ENCODE assay signal across 28 cellular contexts in genomic region chr16:52296070-52296469, GRCh38.
"Had no signal": no experiment of that assay in that cellular context is flagged by ENCODE, and none has a peak within 500 bp of the region (broad histone marks: within the 10 kb centered on the region; RNA-seq: fewer than 3 reads in every experiment).

No MANE protein-coding gene starts in this region.

- H3K27me3 ChIP-seq: brain microvascular endothelial cell, esophagus squamous epithelium, gastroesophageal sphincter, heart right ventricle had no signal

- H3K4me3 ChIP-seq: esophagus squamous epithelium, gastroesophageal sphincter, heart right ventricle had no signal

- DNase-seq: activated B cell treated with CpG ODN at 0.5 μM for 24 hours; activated CD4-positive, alpha-beta T cell treated with anti-CD3 and anti-CD28 coated beads for 48 hours; activated CD4-positive, alpha-beta T cell treated with anti-CD3 and anti-CD28 coated beads, Interleukin-2, amount 50 U/mL, for 1 hour; activated CD4-positive, alpha-beta T cell treated with anti-CD3 and anti-CD28 coated beads, Interleukin-2, amount 50 U/mL, for 48 hours; activated CD8-positive, alpha-beta memory T cell treated with anti-CD3 and anti-CD28 coated beads for 24 hours; activated CD8-positive, alpha-beta T cell treated with anti-CD3 and anti-CD28 coated beads for 36 hours; activated effector memory CD4-positive, alpha-beta T cell treated with Interleukin-2 at 50 U/mL for 16 hours; activated gamma-delta T cell treated with Interleukin-2 at 50 U/mL for 16 hours; activated naive CD4-positive, alpha-beta T cell treated with anti-CD3 and anti-CD28 coated beads, Interleukin-2, amount 50 U/mL, for 16 hours; activated naive CD4-positive, alpha-beta T cell treated with Interleukin-2 at 50 U/mL for 16 hours; activated T-cell treated with anti-CD3 and anti-CD28 coated beads, Interleukin-2, amount 50 U/mL, for 4 hours; amniotic stem cell; anterior cingulate cortex; brain microvascular endothelial cell; caudate nucleus; cortex of kidney; dermis blood vessel endothelial cell; effector CD4-positive, alpha-beta T cell; effector memory CD8-positive, alpha-beta T cell; erythroblast; esophagus squamous epithelium; foreskin melanocyte; heart right ventricle; T-helper 2 cell; WERI-Rb-1 had no signal

- H3K36me3 ChIP-seq: brain microvascular endothelial cell, esophagus squamous epithelium, gastroesophageal sphincter, heart right ventricle, WERI-Rb-1 had no signal

- H3K4me1 ChIP-seq: esophagus squamous epithelium, gastroesophageal sphincter, heart right ventricle had no signal

- H3K27ac ChIP-seq: brain microvascular endothelial cell, esophagus squamous epithelium, gastroesophageal sphincter, heart right ventricle, WERI-Rb-1 had no signal

- ATAC-seq: activated CD4-positive, CD25-positive, alpha-beta regulatory T cell treated with anti-CD3 and anti-CD28 coated beads, Interleukin-2, amount 50 U/mL, for 24 hours; activated CD8-positive, alpha-beta T cell treated with anti-CD3 and anti-CD28 coated beads for 36 hours; activated T-cell treated with anti-CD3 and anti-CD28 coated beads, Interleukin-2, amount 50 U/mL, for 4 hours; activated T-helper 17 cell treated with anti-CD3 and anti-CD28 coated beads, Interleukin-2, amount 50 U/mL, for 72 hours; effector memory CD8-positive, alpha-beta T cell; gastroesophageal sphincter; heart right ventricle had no signal

- H3K9me3 ChIP-seq: esophagus squamous epithelium had no signal
